In the genomic region with DNA sequence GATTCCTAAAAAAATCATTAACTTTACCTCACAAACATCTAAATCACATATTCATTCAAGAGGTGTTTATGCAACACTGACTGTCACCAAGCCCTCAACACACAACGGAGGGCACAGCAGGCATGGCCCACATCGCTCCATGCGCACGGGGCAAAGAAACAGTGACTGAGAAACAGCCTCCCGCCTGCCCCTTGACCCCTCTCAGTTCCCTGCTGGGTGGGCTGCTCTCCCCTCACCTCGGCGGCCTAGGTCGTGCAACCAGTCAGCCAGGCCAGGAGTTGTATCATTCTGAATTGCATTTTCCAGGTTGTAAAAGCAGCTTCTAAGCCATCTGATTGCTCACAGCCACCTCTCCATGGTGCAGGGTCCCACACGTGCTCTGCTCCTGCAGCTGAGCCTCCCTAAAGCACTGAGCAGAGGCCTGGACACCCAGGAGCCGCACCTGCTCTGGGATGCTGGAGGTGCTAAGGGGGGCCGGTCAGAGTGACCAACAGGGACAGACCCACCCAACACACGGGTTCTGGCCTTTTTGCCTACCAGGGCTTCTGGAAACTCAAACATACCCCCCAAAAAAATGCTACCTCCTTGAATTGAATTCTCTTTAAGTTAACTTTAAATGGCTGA, we compare ENCODE assay signal across 12 cellular contexts.
"Had no signal": no experiment of that assay in that cellular context is flagged by ENCODE, and none has a peak within 500 bp of the region (broad histone marks: within the 10 kb centered on the region; RNA-seq: fewer than 3 reads in every experiment).

No MANE protein-coding gene starts in this region.

- H3K4me3 ChIP-seq: colonic mucosa, esophagus muscularis mucosa, sigmoid colon, spleen had no signal

- H3K36me3 ChIP-seq: colonic mucosa, esophagus muscularis mucosa, sigmoid colon, spleen had no signal

- H3K27me3 ChIP-seq: colonic mucosa, esophagus muscularis mucosa, sigmoid colon, spleen had no signal

- H3K9me3 ChIP-seq: colonic mucosa, esophagus muscularis mucosa, sigmoid colon, spleen had no signal

- H3K27me3 Mint-ChIP-seq: activated CD4-positive, alpha-beta memory T cell treated with anti-CD3 and anti-CD28 coated beads, Interleukin-2, amount 10 ng/mL, durations not matched to agents 7 days and 5 days; activated T-cell treated with anti-CD3 and anti-CD28 coated beads, Interleukin-2, amount 50 U/mL, for 24 hours; T-cell had no signal

- H3K4me1 ChIP-seq: colonic mucosa had no signal

- ATAC-seq: activated naive CD4-positive, alpha-beta T cell treated with anti-CD3 and anti-CD28 coated beads, Interleukin-2, amount 50 U/mL, for 72 hours; T-cell had no signal

- H3K9me3 Mint-ChIP-seq: activated CD4-positive, alpha-beta memory T cell treated with anti-CD3 and anti-CD28 coated beads, Interleukin-2, amount 10 ng/mL, durations not matched to agents 7 days and 5 days; activated naive CD4-positive, alpha-beta T cell treated with anti-CD3 and anti-CD28 coated beads, Interleukin-2, amount 50 U/mL, for 72 hours; activated T-cell treated with anti-CD3 and anti-CD28 coated beads, Interleukin-2, amount 50 U/mL, for 24 hours; T-cell had no signal

- H3K27ac Mint-ChIP-seq: activated CD4-positive, alpha-beta memory T cell treated with anti-CD3 and anti-CD28 coated beads, Interleukin-2, amount 10 ng/mL, durations not matched to agents 7 days and 5 days; activated T-cell treated with anti-CD3 and anti-CD28 coated beads, Interleukin-2, amount 50 U/mL, for 24 hours had no signal

- H3K27ac ChIP-seq: colonic mucosa, esophagus muscularis mucosa, sigmoid colon, spleen, VCaP had no signal

- DNase-seq: activated CD4-positive, alpha-beta memory T cell treated with anti-CD3 and anti-CD28 coated beads, Interleukin-2, amount 10 ng/mL, durations not matched to agents 7 days and 5 days; activated effector memory CD4-positive, alpha-beta T cell treated with Interleukin-2 at 50 U/mL for 16 hours; activated T-cell treated with anti-CD3 and anti-CD28 coated beads, Interleukin-2, amount 50 U/mL, for 24 hours; caudate nucleus; colonic mucosa; mesendoderm; sigmoid colon; spleen; T-cell had no signal

- H3K4me3 Mint-ChIP-seq: activated CD4-positive, alpha-beta memory T cell treated with anti-CD3 and anti-CD28 coated beads, Interleukin-2, amount 10 ng/mL, durations not matched to agents 7 days and 5 days; activated T-cell treated with anti-CD3 and anti-CD28 coated beads, Interleukin-2, amount 50 U/mL, for 24 hours; T-cell had no signal
